Comparison of ENCODE assay signal across 8 cellular contexts in genomic region chr18:75210274-75211001, GRCh38. TPM values are rescaled to one million over a fixed set of nuclear protein-coding genes. Genes with fewer than 3 reads are reported as not detected.
DNase-seq lines count a peak whose midpoint lies in the region; ATAC-seq and TF ChIP-seq lines count a peak whose summit lies in the region.

TSS of gene TSHZ1 (plus strand) at chr18:75210797. CDS start at chr18:75211877, 1,080 bp downstream.

- H3K27ac ChIP-seq in dorsolateral prefrontal cortex (peak within 1 kb of the TSS; percentile 74 to 99 (median 96)), left lung (peak within 1 kb of the TSS; percentile 95 to 98)

- intact Hi-C loops in dorsolateral prefrontal cortex (cut with DNase I), result loop anchor here (5.0 kb wide), 1 partner anchor 37 kb away; no protein-coding TSS in a partner anchor
- intact Hi-C loops in left lung (cut with DNase I), result no loop called here

- H3K4me1 ChIP-seq in left lung, result peaks cover 9 to 63% of the 10 kb centered on the region in 2 donors

- TF ChIP-seq CTCF in dorsolateral prefrontal cortex (IDR thresholded peaks at IDR 0.05 in 54 of 56, conservative IDR thresholded peaks at IDR 0.05 in 2 of 56; ENCODE audit: low read depth in 1 of 56, partially characterized antibody in 56 of 56) (peak in 1 of 56 donors; percentile 13), left lung (IDR thresholded peaks at IDR 0.05) (no peak)

- H3K9me3 ChIP-seq in left lung, result no peaks in the 10 kb centered on the region

- peak; percentile 17 for ATAC-seq in GM19324 (IDR thresholded peaks at IDR 0.05; ENCODE audit: low FRiP score, unreplicated experiment)
- peak; percentile 31 for ATAC-seq in HG03460 (IDR thresholded peaks at IDR 0.05; ENCODE audit: unreplicated experiment)
- ATAC-seq in left lung, result peak; percentile 63

- no peaks in the 10 kb centered on the region for H3K27me3 ChIP-seq in dorsolateral prefrontal cortex
- peaks cover 0 to 9% of the 10 kb centered on the region in 2 donors for H3K27me3 ChIP-seq in left lung

- DNase-seq in CD1c-positive myeloid dendritic cell (ENCODE audit: extremely low spot score), result peak; percentile 62
- peak; percentile 90 for DNase-seq in NCI-H510A (lab: John Stamatoyannopoulos, UW)
- peak; percentile 28 for DNase-seq in activated CD4-positive, alpha-beta T cell treated with anti-CD3 and anti-CD28 coated beads for 1 hour
- DNase-seq in dorsolateral prefrontal cortex, result peak in 2 of 10 donors; percentile 68 to 76
- DNase-seq in left lung, result peak in 1 of 2 donors; percentile 47
- peak in 2 of 3 experiments; percentile 34 to 35 for DNase-seq in stimulated activated CD4-positive, alpha-beta T cell treated with anti-CD3 and anti-CD28 coated beads, TNF-alpha, amount 100 ng/mL, for 24 hours (ENCODE audit: low read depth in 3 of 3)

- no peaks in the 10 kb centered on the region for H3K36me3 ChIP-seq in left lung

- H3K4me3 ChIP-seq in dorsolateral prefrontal cortex, result peak within 1 kb of the TSS; percentile 58 to 97 (median 89)
- H3K4me3 ChIP-seq in left lung, result peak within 1 kb of the TSS; percentile 76 to 93

RNA-seq across cellular contexts. Expression of gene TSHZ1, which starts in this region (rescaled TPM):
- total RNA-seq in dorsolateral prefrontal cortex (10 to 100 TPM; 24.7 to 83.6 (median 37.5) TPM), left lung (10 to 100 TPM; 13.3 to 20.2 TPM)

Comparison
In these comparisons a context has a peak if more than half of its experiments do, and no peak if none do; other contexts are left out.
1. intact Hi-C loops: an anchor here in dorsolateral prefrontal cortex (5.0 kb wide); none called in left lung.